ENCODE assay signal across 15 cellular contexts in the genomic region with DNA sequence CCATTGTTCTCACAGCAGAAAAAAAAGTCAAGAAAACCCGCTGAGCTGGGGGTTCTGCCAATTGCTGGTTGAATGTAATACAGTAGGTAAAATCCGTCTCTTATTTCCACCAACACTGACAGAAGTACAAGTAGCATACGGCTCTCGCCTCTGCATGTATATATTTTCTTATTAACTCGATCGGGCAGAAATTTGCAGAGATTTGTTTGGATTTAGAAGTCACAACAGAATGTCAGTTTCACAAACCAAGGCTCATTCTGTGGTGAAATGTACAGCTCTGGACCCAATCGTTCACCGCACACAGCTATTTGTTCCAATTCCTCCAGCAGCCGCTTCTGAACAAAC.
A peak's percentile ranks its signal among the peaks of the same experiment; 100 is the strongest.
DNase-seq lines count a peak whose midpoint lies in the region; ATAC-seq and TF ChIP-seq lines count a peak whose summit lies in the region.
"Had no signal": no experiment of that assay in that cellular context is flagged by ENCODE, and none has a peak within 500 bp of the region (broad histone marks: within the 10 kb centered on the region; RNA-seq: fewer than 3 reads in every experiment).

No MANE protein-coding gene starts in this region.

- H3K9me3 ChIP-seq in iPS-20b (ENCODE audit: insufficient read depth, low read depth, low read length): no peaks in the 10 kb centered on the region
- H3K9me3 ChIP-seq in stomach smooth muscle (ENCODE audit: control insufficient read depth in 2 of 2, low read length in 2 of 2): no peaks in the 10 kb centered on the region
- H3K9me3 ChIP-seq in esophagus muscularis mucosa: no peaks in the 10 kb centered on the region
- H3K9me3 ChIP-seq: HAP-1, pancreas had no signal

- no peak overlapping the region for H3K4me3 ChIP-seq in iPS-20b (ENCODE audit: low read length)
- H3K4me3 ChIP-seq in stomach smooth muscle (ENCODE audit: low read length in 2 of 2): peak overlapping the region; percentile 3 to 44
- peak overlapping the region in 2 of 4 donors; percentile 3 to 36 for H3K4me3 ChIP-seq in esophagus muscularis mucosa
- H3K4me3 ChIP-seq in coronary artery: no peak overlapping the region
- H3K4me3 ChIP-seq: HAP-1, pancreas had no signal

- H3K27me3 Mint-ChIP-seq in activated B cell treated with CpG ODN at 0.5 μM for 24 hours (no peaks in the 10 kb centered on the region), Calu3 (ENCODE audit: unreplicated experiment) (peaks cover 1% of the 10 kb centered on the region)
- H3K27me3 Mint-ChIP-seq: stimulated activated naive CD8-positive, alpha-beta T cell treated with anti-CD3 and anti-CD28 coated beads, Interleukin-15, amount 100 ng/mL, for 72 hours had no signal

- peak overlapping the region; percentile 28 for H3K4me3 Mint-ChIP-seq in activated B cell treated with CpG ODN at 0.5 μM for 24 hours
- no peak overlapping the region for H3K4me3 Mint-ChIP-seq in Calu3 (ENCODE audit: low read depth, unreplicated experiment)
- H3K4me3 Mint-ChIP-seq: activated naive CD8-positive, alpha-beta T cell; stimulated activated naive CD8-positive, alpha-beta T cell treated with anti-CD3 and anti-CD28 coated beads, Interleukin-15, amount 100 ng/mL, for 72 hours had no signal

- H3K27me3 ChIP-seq in iPS-20b (ENCODE audit: insufficient read depth, low read length) (no peaks in the 10 kb centered on the region), stomach smooth muscle (ENCODE audit: control insufficient read depth in 1 of 2, insufficient read depth in 2 of 2, low read length in 2 of 2) (no peaks in the 10 kb centered on the region), esophagus muscularis mucosa (no peaks in the 10 kb centered on the region)
- H3K27me3 ChIP-seq: pancreas had no signal

- DNase-seq in ELR (ENCODE audit: low read depth) (peak; percentile 11), activated B cell treated with CpG ODN at 0.5 μM for 24 hours (no peak), esophagus muscularis mucosa (ENCODE audit: extremely low spot score) (no peak), Calu3 (no peak), coronary artery (ENCODE audit: low spot score) (no peak), activated gamma-delta T cell treated with Interleukin-2 at 50 U/mL for 16 hours (no peak)
- DNase-seq: left ventricle myocardium superior; NCI-H526; pancreas; stimulated activated CD4-positive, alpha-beta T cell treated with anti-CD3 and anti-CD28 coated beads, Interleukin-4, amount 100 ng/mL, for 4 hours; stimulated activated naive CD8-positive, alpha-beta T cell treated with anti-CD3 and anti-CD28 coated beads, Interleukin-15, amount 100 ng/mL, for 72 hours had no signal

- H3K36me3 Mint-ChIP-seq in activated B cell treated with CpG ODN at 0.5 μM for 24 hours (ENCODE audit: low read depth): peaks cover 44% of the 10 kb centered on the region
- H3K36me3 Mint-ChIP-seq in Calu3 (ENCODE audit: insufficient read depth, unreplicated experiment): no peaks in the 10 kb centered on the region
- H3K36me3 Mint-ChIP-seq: activated naive CD8-positive, alpha-beta T cell had no signal

- peak overlapping the region; percentile 14; the same call in 1 of the 2 replicates for H3K9ac ChIP-seq in iPS-20b (ENCODE audit: low read depth, low read length)
- H3K9ac ChIP-seq in stomach smooth muscle (ENCODE audit: low read length in 2 of 2): peak overlapping the region in 1 of 2 donors; percentile 16

- intact Hi-C loops in activated B cell treated with CpG ODN at 0.5 μM for 24 hours (cut with micrococcal nuclease): no loop called here
- intact Hi-C loops in esophagus muscularis mucosa (cut with DNase I): no loop called here
- intact Hi-C loops in Calu3 (cut with micrococcal nuclease; ENCODE audit: unreplicated experiment): no loop called here

- TF ChIP-seq POLR2A in esophagus muscularis mucosa (IDR thresholded peaks at IDR 0.05; ENCODE audit: low read depth): no peak

- ATAC-seq in activated B cell treated with CpG ODN at 0.5 μM for 24 hours (ENCODE audit: low read depth): no peak
- ATAC-seq: pancreas; stimulated activated naive CD8-positive, alpha-beta T cell treated with anti-CD3 and anti-CD28 coated beads, Interleukin-15, amount 100 ng/mL, for 72 hours had no signal

- no peak for TF ChIP-seq CTCF in activated B cell treated with CpG ODN at 0.5 μM for 24 hours (IDR thresholded peaks at IDR 0.05)
- TF ChIP-seq CTCF in esophagus muscularis mucosa (IDR thresholded peaks at IDR 0.05): no peak
- TF ChIP-seq CTCF in Calu3 (IDR thresholded peaks at IDR 0.05; ENCODE audit: unreplicated experiment): no peak
- no peak for TF ChIP-seq CTCF in coronary artery (IDR thresholded peaks at IDR 0.05)

- 70% methylated on average over 9 of the region's 9 CpGs for WGBS in esophagus muscularis mucosa

- POLR2A ChIA-PET in activated B cell treated with CpG ODN at 0.5 μM for 24 hours (lab: Charles Lee): interaction anchor here (0.6 to 1.7 kb wide), 4 partner anchors 9 to 21 kb away, joined by 3 to 15 read pairs (median 6); no protein-coding TSS in a partner anchor

- peak overlapping the region; percentile 61 for H3K27ac Mint-ChIP-seq in activated B cell treated with CpG ODN at 0.5 μM for 24 hours
- H3K27ac Mint-ChIP-seq in Calu3 (ENCODE audit: unreplicated experiment): no peak overlapping the region
- H3K27ac Mint-ChIP-seq: activated naive CD8-positive, alpha-beta T cell; stimulated activated naive CD8-positive, alpha-beta T cell treated with anti-CD3 and anti-CD28 coated beads, Interleukin-15, amount 100 ng/mL, for 72 hours had no signal

- BruUV-seq in Calu3 (replicated peaks; lab: Mats Ljungman, UMichigan): no TSS peak

- H3K4me1 Mint-ChIP-seq in activated B cell treated with CpG ODN at 0.5 μM for 24 hours: peaks cover 92% of the 10 kb centered on the region
- no peaks in the 10 kb centered on the region for H3K4me1 Mint-ChIP-seq in Calu3 (ENCODE audit: low read depth, unreplicated experiment)
- H3K4me1 Mint-ChIP-seq: stimulated activated naive CD8-positive, alpha-beta T cell treated with anti-CD3 and anti-CD28 coated beads, Interleukin-15, amount 100 ng/mL, for 72 hours had no signal

- H3K36me3 ChIP-seq in iPS-20b (ENCODE audit: insufficient read depth, low read depth, low read length) (no peaks in the 10 kb centered on the region), stomach smooth muscle (ENCODE audit: control insufficient read depth in 2 of 2, insufficient read depth in 2 of 2, low read length in 2 of 2) (no peaks in the 10 kb centered on the region), esophagus muscularis mucosa (no peaks in the 10 kb centered on the region)
- H3K36me3 ChIP-seq: HAP-1, pancreas had no signal

- H3K4me1 ChIP-seq in iPS-20b (ENCODE audit: insufficient read depth, low read length) (peaks cover 50% of the 10 kb centered on the region), stomach smooth muscle (ENCODE audit: control insufficient read depth, insufficient read depth, low read length) (peaks cover 9% of the 10 kb centered on the region), esophagus muscularis mucosa (peaks cover 32 to 40% (median 39%) of the 10 kb centered on the region in 4 donors)
- H3K4me1 ChIP-seq: pancreas had no signal

- no peak overlapping the region for H3K27ac ChIP-seq in iPS-20b (ENCODE audit: low read length)
- no peak overlapping the region for H3K27ac ChIP-seq in stomach smooth muscle (ENCODE audit: low read length)
- H3K27ac ChIP-seq in esophagus muscularis mucosa (replicated peaks in 1 of 4): no peak overlapping the region
- H3K27ac ChIP-seq in coronary artery: no peak overlapping the region
- H3K27ac ChIP-seq: pancreas had no signal

- no peak for TF ChIP-seq EP300 in esophagus muscularis mucosa (IDR thresholded peaks at IDR 0.05)

- H3K9me3 Mint-ChIP-seq in activated B cell treated with CpG ODN at 0.5 μM for 24 hours (no peaks in the 10 kb centered on the region), Calu3 (ENCODE audit: low read depth, unreplicated experiment) (no peaks in the 10 kb centered on the region)
- H3K9me3 Mint-ChIP-seq: stimulated activated naive CD8-positive, alpha-beta T cell treated with anti-CD3 and anti-CD28 coated beads, Interleukin-15, amount 100 ng/mL, for 72 hours had no signal

- CTCF ChIA-PET in activated B cell treated with CpG ODN at 0.5 μM for 24 hours (lab: Charles Lee): no interaction called here
- CTCF ChIA-PET in Calu3 (lab: Charles Lee): interaction anchor here (0.6 kb wide), 1 partner anchor 61 kb away, joined by 3 read pairs; no protein-coding TSS in a partner anchor

Comparison
In these comparisons a context has a peak if more than half of its experiments do, and no peak if none do; other contexts are left out.
1. H3K4me3 ChIP-seq: peak in stomach smooth muscle (2 of 2); none in iPS-20b (single experiment) and coronary artery (single experiment).